ENCODE assay signal across 31 cellular contexts in genomic region chr13:46906440-46906839, GRCh38. TPM values are rescaled to one million over a fixed set of nuclear protein-coding genes. Genes with fewer than 3 reads are reported as not detected.
"Had no signal": no experiment of that assay in that cellular context is flagged by ENCODE, and none has a peak within 500 bp of the region (broad histone marks: within the 10 kb centered on the region; RNA-seq: fewer than 3 reads in every experiment).

No MANE protein-coding gene starts in this region.

- H3K79me2 ChIP-seq: parathyroid adenoma had no signal

- H3K27me3 Mint-ChIP-seq: stimulated activated memory B cell treated with anti-CD40 and anti-IgM and Interleukin-4, amounts not matched to agents 10 μg/mL and 1 μg/mL and 100 μg/mL, for 72 hours had no signal

- DNase-seq: hypothalamus; immature natural killer cell; kidney; left colon; left lung; lower lobe of right lung; mesendoderm; naive B cell; natural killer cell; nephron progenitor cell; occipital lobe; psoas muscle; right lobe of liver; stimulated activated CD4-positive, alpha-beta T cell treated with anti-CD3 and anti-CD28 coated beads, Interleukin-1b, Interleukin-23, amount 100 ng/mL, for 48 hours; stimulated activated CD4-positive, alpha-beta T cell treated with anti-CD3 and anti-CD28 coated beads, Interleukin-2, amount 100 ng/mL, for 48 hours; stimulated activated CD4-positive, alpha-beta T cell treated with anti-CD3 and anti-CD28 coated beads, Interleukin-4, amount 100 ng/mL, for 4 hours; stimulated activated CD8-positive, alpha-beta memory T cell treated with anti-CD3 and anti-CD28 coated beads, Interleukin-4, amount 100 ng/mL, for 48 hours; stimulated activated naive CD4-positive, alpha-beta T cell treated with Interleukin-2 at 50 U/mL for 16 hours; stimulated activated naive CD8-positive, alpha-beta T cell treated with anti-CD3 and anti-CD28 coated beads, Interleukin-15, amount 100 ng/mL, for 72 hours; substantia nigra; uterus had no signal

- H3K4me2 ChIP-seq: neural progenitor cell, smooth muscle cell had no signal

- H3K9ac ChIP-seq: neural progenitor cell, parathyroid adenoma had no signal

- H3K27ac Mint-ChIP-seq: immature natural killer cell; mesothelial cell of epicardium; naive B cell; natural killer cell; nephron progenitor cell; neural progenitor cell; stimulated activated memory B cell treated with anti-CD40 and anti-IgM and Interleukin-4, amounts not matched to agents 10 μg/mL and 1 μg/mL and 100 μg/mL, for 72 hours; stimulated activated naive CD8-positive, alpha-beta T cell treated with anti-CD3 and anti-CD28 coated beads, Interleukin-15, amount 100 ng/mL, for 72 hours; type B pancreatic cell had no signal

- H2AFZ ChIP-seq: neural progenitor cell, parathyroid adenoma had no signal

- H3K4me1 ChIP-seq: left lung, lower lobe of right lung, neural progenitor cell, parathyroid adenoma, psoas muscle, right atrium auricular region, right lobe of liver, tibial nerve, uterus had no signal

- H3K9me3 ChIP-seq: left lung, lower lobe of right lung, neutrophil, psoas muscle, right atrium auricular region, right lobe of liver, tibial nerve, uterus had no signal

- H3K4me3 ChIP-seq: left lung, lower lobe of right lung, neural progenitor cell, psoas muscle, right atrium auricular region, right lobe of liver, smooth muscle cell, tibial nerve, uterus had no signal

- H3K9me3 Mint-ChIP-seq: immature natural killer cell; mesothelial cell of epicardium; naive B cell; natural killer cell; nephron progenitor cell; neural progenitor cell; stimulated activated memory B cell treated with anti-CD40 and anti-IgM and Interleukin-4, amounts not matched to agents 10 μg/mL and 1 μg/mL and 100 μg/mL, for 72 hours; stimulated activated naive CD8-positive, alpha-beta T cell treated with anti-CD3 and anti-CD28 coated beads, Interleukin-15, amount 100 ng/mL, for 72 hours; type B pancreatic cell had no signal

- ATAC-seq: left colon; left lung; lower lobe of right lung; natural killer cell; psoas muscle; right lobe of liver; stimulated activated memory B cell treated with anti-CD40 and anti-IgM and Interleukin-4, amounts not matched to agents 10 μg/mL and 1 μg/mL and 100 μg/mL, for 72 hours; stimulated activated naive CD8-positive, alpha-beta T cell treated with anti-CD3 and anti-CD28 coated beads, Interleukin-15, amount 100 ng/mL, for 72 hours had no signal

- H3K36me3 Mint-ChIP-seq: immature natural killer cell; mesothelial cell of epicardium; naive B cell; natural killer cell; neural progenitor cell; stimulated activated memory B cell treated with anti-CD40 and anti-IgM and Interleukin-4, amounts not matched to agents 10 μg/mL and 1 μg/mL and 100 μg/mL, for 72 hours; type B pancreatic cell had no signal

- H3K4me3 Mint-ChIP-seq: immature natural killer cell; mesothelial cell of epicardium; naive B cell; natural killer cell; nephron progenitor cell; neural progenitor cell; stimulated activated memory B cell treated with anti-CD40 and anti-IgM and Interleukin-4, amounts not matched to agents 10 μg/mL and 1 μg/mL and 100 μg/mL, for 72 hours; stimulated activated naive CD8-positive, alpha-beta T cell treated with anti-CD3 and anti-CD28 coated beads, Interleukin-15, amount 100 ng/mL, for 72 hours; type B pancreatic cell had no signal

- H3K27me3 ChIP-seq: left lung, neural progenitor cell, neutrophil, right atrium auricular region, right lobe of liver, tibial nerve, uterus had no signal

- H3K36me3 ChIP-seq: left lung, lower lobe of right lung, neural progenitor cell, neutrophil, right atrium auricular region, right lobe of liver, tibial nerve, uterus had no signal

- H3K4me1 Mint-ChIP-seq: immature natural killer cell; naive B cell; natural killer cell; nephron progenitor cell; neural progenitor cell; stimulated activated memory B cell treated with anti-CD40 and anti-IgM and Interleukin-4, amounts not matched to agents 10 μg/mL and 1 μg/mL and 100 μg/mL, for 72 hours; stimulated activated naive CD8-positive, alpha-beta T cell treated with anti-CD3 and anti-CD28 coated beads, Interleukin-15, amount 100 ng/mL, for 72 hours had no signal

- H3K27ac ChIP-seq: left lung, lower lobe of right lung, neural progenitor cell, neutrophil, parathyroid adenoma, psoas muscle, right atrium auricular region, right lobe of liver, tibial nerve, uterus had no signal

RNA-seq across cellular contexts. Expression of gene HTR2A, which starts 9.6 kb away (rescaled TPM):
- total RNA-seq: natural killer cell, osteocyte, psoas muscle had no signal
- polyA plus RNA-seq: immature natural killer cell had no signal
